Comparison of ENCODE assay signal across 13 cellular contexts in the genomic region with DNA sequence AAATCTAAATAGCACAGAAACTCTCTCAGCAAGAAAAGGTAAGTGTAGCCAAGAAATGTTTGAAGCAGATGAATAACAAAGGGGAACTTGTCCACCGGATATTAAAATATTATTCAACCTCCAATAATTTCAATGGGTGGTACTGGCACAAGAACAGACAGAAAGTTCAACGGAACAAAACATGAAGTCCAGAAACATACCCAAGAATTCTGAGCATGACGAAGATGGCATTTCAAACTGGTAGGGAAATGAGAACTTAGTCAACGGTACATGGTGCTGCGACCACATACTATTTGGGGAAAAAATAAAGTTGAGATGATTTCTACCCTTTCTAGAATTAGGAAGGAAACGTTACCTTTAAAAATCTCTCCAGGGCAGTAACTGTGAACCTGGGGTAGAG. TPM values are rescaled to one million over a fixed set of nuclear protein-coding genes. Genes with fewer than 3 reads are reported as not detected.
DNase-seq lines count a peak whose midpoint lies in the region; ATAC-seq and TF ChIP-seq lines count a peak whose summit lies in the region.
"Had no signal": no experiment of that assay in that cellular context is flagged by ENCODE, and none has a peak within 500 bp of the region (broad histone marks: within the 10 kb centered on the region; RNA-seq: fewer than 3 reads in every experiment).

No MANE protein-coding gene starts in this region.

- POLR2A ChIA-PET in activated CD4-positive, alpha-beta memory T cell treated with anti-CD3 and anti-CD28 coated beads for 36 hours (lab: Charles Lee), result interaction anchor here (0.7 to 6.5 kb wide), 2 partner anchors 32 to 41 kb away, joined by 3 to 44 read pairs; no protein-coding TSS in a partner anchor

- CTCF ChIA-PET in activated CD4-positive, alpha-beta memory T cell treated with anti-CD3 and anti-CD28 coated beads for 36 hours (lab: Charles Lee), result interaction anchor here (0.6 to 4.5 kb wide), 6 partner anchors 11 to 237 kb away, joined by 4 to 16 read pairs (median 6); no protein-coding TSS in a partner anchor

- TF ChIP-seq CTCF in fibroblast of the aortic adventitia (IDR thresholded peaks at IDR 0.05; ENCODE audit: insufficient read depth, low read length) (no peak), left lung (IDR thresholded peaks at IDR 0.05) (no peak), upper lobe of right lung (IDR thresholded peaks at IDR 0.05) (no peak)

- H3K27ac Mint-ChIP-seq in activated T-cell treated with anti-CD3 and anti-CD28 coated beads, Interleukin-2, amount 50 U/mL, for 24 hours, result peak overlapping the region; percentile 91
- H3K27ac Mint-ChIP-seq in activated CD4-positive, alpha-beta memory T cell treated with anti-CD3 and anti-CD28 coated beads for 36 hours, result peak overlapping the region; percentile 42
- peak overlapping the region in 1 of 2 donors; percentile 80 for H3K27ac Mint-ChIP-seq in stimulated activated naive CD8-positive, alpha-beta T cell treated with anti-CD3 and anti-CD28 coated beads, Interleukin-15, amount 100 ng/mL, for 72 hours

- H3K9me3 Mint-ChIP-seq in activated T-cell treated with anti-CD3 and anti-CD28 coated beads, Interleukin-2, amount 50 U/mL, for 24 hours, result no peaks in the 10 kb centered on the region
- no peaks in the 10 kb centered on the region for H3K9me3 Mint-ChIP-seq in activated CD4-positive, alpha-beta memory T cell treated with anti-CD3 and anti-CD28 coated beads for 36 hours
- no peaks in the 10 kb centered on the region for H3K9me3 Mint-ChIP-seq in stimulated activated naive CD8-positive, alpha-beta T cell treated with anti-CD3 and anti-CD28 coated beads, Interleukin-15, amount 100 ng/mL, for 72 hours

- H3K27me3 Mint-ChIP-seq in activated T-cell treated with anti-CD3 and anti-CD28 coated beads, Interleukin-2, amount 50 U/mL, for 24 hours, result no peaks in the 10 kb centered on the region
- no peaks in the 10 kb centered on the region for H3K27me3 Mint-ChIP-seq in activated CD4-positive, alpha-beta memory T cell treated with anti-CD3 and anti-CD28 coated beads for 36 hours
- no peaks in the 10 kb centered on the region for H3K27me3 Mint-ChIP-seq in stimulated activated naive CD8-positive, alpha-beta T cell treated with anti-CD3 and anti-CD28 coated beads, Interleukin-15, amount 100 ng/mL, for 72 hours

- H3K4me1 ChIP-seq in left lung, result peaks cover 58 to 94% of the 10 kb centered on the region in 2 donors
- H3K4me1 ChIP-seq in upper lobe of right lung, result peaks cover 57% of the 10 kb centered on the region

- H3K4me3 ChIP-seq in fibroblast of the aortic adventitia (ENCODE audit: low read depth, low read length) (peak overlapping the region; percentile 14), left lung (no peak overlapping the region), upper lobe of right lung (no peak overlapping the region)

- H3K36me3 ChIP-seq in left lung (no peaks in the 10 kb centered on the region), upper lobe of right lung (no peaks in the 10 kb centered on the region)

- ATAC-seq in stimulated activated naive CD8-positive, alpha-beta T cell treated with anti-CD3 and anti-CD28 coated beads, Interleukin-15, amount 100 ng/mL, for 72 hours, result no peak
- ATAC-seq in left lung (no peak), upper lobe of right lung (no peak), GM18502 (IDR thresholded peaks at IDR 0.05; ENCODE audit: poor library complexity, unreplicated experiment) (no peak)

- peaks cover 86% of the 10 kb centered on the region for H3K4me1 Mint-ChIP-seq in activated T-cell treated with anti-CD3 and anti-CD28 coated beads, Interleukin-2, amount 50 U/mL, for 24 hours (ENCODE audit: low read depth)
- peaks cover 86% of the 10 kb centered on the region for H3K4me1 Mint-ChIP-seq in activated CD4-positive, alpha-beta memory T cell treated with anti-CD3 and anti-CD28 coated beads for 36 hours (ENCODE audit: low read depth)
- peaks cover 89% of the 10 kb centered on the region for H3K4me1 Mint-ChIP-seq in stimulated activated naive CD8-positive, alpha-beta T cell treated with anti-CD3 and anti-CD28 coated beads, Interleukin-15, amount 100 ng/mL, for 72 hours

- no peak for DNase-seq in activated T-cell treated with anti-CD3 and anti-CD28 coated beads, Interleukin-2, amount 50 U/mL, for 24 hours
- DNase-seq in activated T-cell treated with anti-CD3 and anti-CD28 coated beads for 4 hours (no peak), fibroblast of the aortic adventitia (ENCODE audit: low read depth) (no peak), left lung (no peak), upper lobe of right lung (no peak)
- DNase-seq in activated CD4-positive, alpha-beta memory T cell treated with anti-CD3 and anti-CD28 coated beads for 36 hours, result no peak
- no peak for DNase-seq in stimulated activated naive CD8-positive, alpha-beta T cell treated with anti-CD3 and anti-CD28 coated beads, Interleukin-15, amount 100 ng/mL, for 72 hours
- DNase-seq: central memory CD4-positive, alpha-beta T cell; H7; NCI-H1048; NCI-H345; small intestine had no signal

- H3K27ac ChIP-seq in left lung (peak overlapping the region in 1 of 2 donors; percentile 60), upper lobe of right lung (no peak overlapping the region)

- H3K27me3 ChIP-seq in left lung (no peaks in the 10 kb centered on the region), upper lobe of right lung (no peaks in the 10 kb centered on the region)

- H3K36me3 Mint-ChIP-seq in activated T-cell treated with anti-CD3 and anti-CD28 coated beads, Interleukin-2, amount 50 U/mL, for 24 hours (ENCODE audit: low read depth), result peaks cover 85% of the 10 kb centered on the region
- peaks cover 19% of the 10 kb centered on the region for H3K36me3 Mint-ChIP-seq in activated CD4-positive, alpha-beta memory T cell treated with anti-CD3 and anti-CD28 coated beads for 36 hours

- H3K9me3 ChIP-seq in left lung (no peaks in the 10 kb centered on the region), upper lobe of right lung (no peaks in the 10 kb centered on the region)

- intact Hi-C loops in activated CD4-positive, alpha-beta memory T cell treated with anti-CD3 and anti-CD28 coated beads for 36 hours (cut with micrococcal nuclease), result loop anchor here (2.0 kb wide), 1 partner anchor 120 kb away; no protein-coding TSS in a partner anchor
- intact Hi-C loops in left lung (cut with DNase I) (loop anchor here in 1 of 2 donors (10.0 kb wide), 1 partner anchor 52 kb away; no protein-coding TSS in a partner anchor), upper lobe of right lung (cut with DNase I) (loop anchor here (10.0 kb wide), 1 partner anchor 62 kb away; no protein-coding TSS in a partner anchor)

- H3K4me3 Mint-ChIP-seq in activated T-cell treated with anti-CD3 and anti-CD28 coated beads, Interleukin-2, amount 50 U/mL, for 24 hours, result peak overlapping the region; percentile 64
- H3K4me3 Mint-ChIP-seq in activated CD4-positive, alpha-beta memory T cell treated with anti-CD3 and anti-CD28 coated beads for 36 hours, result peak overlapping the region; percentile 50
- peak overlapping the region; percentile 30 to 76 for H3K4me3 Mint-ChIP-seq in stimulated activated naive CD8-positive, alpha-beta T cell treated with anti-CD3 and anti-CD28 coated beads, Interleukin-15, amount 100 ng/mL, for 72 hours

RNA-seq across cellular contexts. Expression of gene CHSY1, which starts 5.5 kb away (rescaled TPM):
- total RNA-seq in activated CD4-positive, alpha-beta memory T cell treated with anti-CD3 and anti-CD28 coated beads for 36 hours, result 10 to 100 TPM; 34.8 to 36.3 TPM
- total RNA-seq in fibroblast of the aortic adventitia (ENCODE audit: low replicate concordance) (34.4 and 40.9 TPM in 2 replicates), left lung (10 to 100 TPM; 33.3 to 34.6 TPM), upper lobe of right lung (40.6 TPM)

RNA-seq across cellular contexts. Expression of gene SELENOS, which starts 30.9 kb away (rescaled TPM):
- 10 to 100 TPM; 30.9 to 31.7 TPM for total RNA-seq in activated CD4-positive, alpha-beta memory T cell treated with anti-CD3 and anti-CD28 coated beads for 36 hours
- total RNA-seq in fibroblast of the aortic adventitia (ENCODE audit: low replicate concordance), result 52.7 and 65.3 TPM in 2 replicates
- total RNA-seq in left lung, result 10 to 100 TPM; 62.8 to 78.7 TPM
- total RNA-seq in upper lobe of right lung, result 78.5 TPM

RNA-seq across cellular contexts. Expression of gene SNRPA1, which starts 48.7 kb away (rescaled TPM):
- 100 to 1,000 TPM; 167 to 173 TPM for total RNA-seq in activated CD4-positive, alpha-beta memory T cell treated with anti-CD3 and anti-CD28 coated beads for 36 hours
- 17.5 and 26.2 TPM in 2 replicates for total RNA-seq in fibroblast of the aortic adventitia (ENCODE audit: low replicate concordance)
- 10 to 100 TPM; 34.4 to 49.9 TPM for total RNA-seq in left lung
- 40.7 TPM for total RNA-seq in upper lobe of right lung
